8 cellular contexts compared by ENCODE assay signal in genomic region chr9:124776613-124776951, GRCh38. TPM values are rescaled to one million over a fixed set of nuclear protein-coding genes. Genes with fewer than 3 reads are reported as not detected.
DNase-seq lines count a peak whose midpoint lies in the region; TF ChIP-seq lines count a peak whose summit lies in the region.
"Had no signal": no experiment of that assay in that cellular context is flagged by ENCODE, and none has a peak within 500 bp of the region (broad histone marks: within the 10 kb centered on the region; RNA-seq: fewer than 3 reads in every experiment).

No MANE protein-coding gene starts in this region.

- no peaks in the 10 kb centered on the region for H4K20me1 ChIP-seq in smooth muscle cell (ENCODE audit: low read depth)

- CTCF ChIA-PET in HEK293 (lab: Yijun Ruan, JAX) = interaction anchor here (0.6 to 16.2 kb wide), 18 partner anchors 11 to 631 kb away, joined by 3 to 1257 read pairs (median 4); partner anchors contain the start of gene WDR38
- CTCF ChIA-PET in activated CD4-positive, alpha-beta memory T cell treated with anti-CD3 and anti-CD28 coated beads for 36 hours (lab: Charles Lee) = interaction anchor here (0.6 to 15.7 kb wide), 6 partner anchors 8 to 84 kb away, joined by 3 to 530 read pairs (median 5); partner anchors contain the start of gene WDR38

- peak overlapping the region; percentile 60 for H3K4me3 Mint-ChIP-seq in activated CD4-positive, alpha-beta memory T cell treated with anti-CD3 and anti-CD28 coated beads for 36 hours

- H3F3A ChIP-seq in smooth muscle cell (ENCODE audit: low read depth) = no peaks in the 10 kb centered on the region

- H3K36me3 ChIP-seq in HEK293 (ENCODE audit: control insufficient read depth in 2 of 2, insufficient read depth in 1 of 2, low read length in 2 of 2) (no peaks in the 10 kb centered on the region), iPS-15b (ENCODE audit: control insufficient read depth, insufficient read depth, low read length) (no peaks in the 10 kb centered on the region), smooth muscle cell (ENCODE audit: low read depth) (no peaks in the 10 kb centered on the region)

- DNase-seq in activated CD4-positive, alpha-beta memory T cell treated with anti-CD3 and anti-CD28 coated beads for 36 hours = no peak
- no peak for DNase-seq in smooth muscle cell (lab: John Stamatoyannopoulos, UW; ENCODE audit: unreplicated experiment)
- DNase-seq in NCI-H146 (lab: John Stamatoyannopoulos, UW) = no peak
- DNase-seq in ecto neural progenitor cell (ENCODE audit: low spot score) = no peak
- DNase-seq in AG08396 (ENCODE audit: low spot score) = no peak
- DNase-seq: SIG-M5 had no signal

- no peak overlapping the region; the same call in 1 of the 2 replicates for H3K27ac ChIP-seq in HEK293 (ENCODE audit: extremely low read depth, low read depth, low read length)
- no peak overlapping the region for H3K27ac ChIP-seq in smooth muscle cell (ENCODE audit: low read depth)

- no peaks in the 10 kb centered on the region for H3K9me3 ChIP-seq in HEK293 (ENCODE audit: control insufficient read depth, insufficient read depth, low read depth, low read length)
- no peaks in the 10 kb centered on the region for H3K9me3 ChIP-seq in iPS-15b (ENCODE audit: control insufficient read depth, insufficient read depth, low read length)
- H3K9me3 ChIP-seq in smooth muscle cell (replicated peaks; ENCODE audit: low read depth) = no peaks in the 10 kb centered on the region

- H3K9me3 Mint-ChIP-seq in activated CD4-positive, alpha-beta memory T cell treated with anti-CD3 and anti-CD28 coated beads for 36 hours = no peaks in the 10 kb centered on the region

- POLR2A ChIA-PET in HEK293 (lab: Yijun Ruan, JAX) = interaction anchor here (1.3 to 11.9 kb wide), 3 partner anchors 34 to 85 kb away, joined by 6 to 201 read pairs (median 26); partner anchors contain the start of genes ARPC5L, RPL35 and WDR38
- POLR2A ChIA-PET in activated CD4-positive, alpha-beta memory T cell treated with anti-CD3 and anti-CD28 coated beads for 36 hours (lab: Charles Lee) = interaction anchor here (0.6 kb wide), 1 partner anchor 891 kb away, joined by 4 read pairs; no protein-coding TSS in a partner anchor

- H3K4me1 ChIP-seq in HEK293 (ENCODE audit: control insufficient read depth, insufficient read depth, low read length) (peaks cover 2% of the 10 kb centered on the region; the same call in 1 of the 2 replicates), iPS-15b (ENCODE audit: control insufficient read depth, insufficient read depth, low read length) (peaks cover 13% of the 10 kb centered on the region), smooth muscle cell (ENCODE audit: low read depth) (peaks cover 14% of the 10 kb centered on the region)

- H3K9ac ChIP-seq in iPS-15b (ENCODE audit: low read depth, low read length) (no peak overlapping the region), smooth muscle cell (ENCODE audit: low read depth) (no peak overlapping the region)

- no peaks in the 10 kb centered on the region for H3K79me2 ChIP-seq in smooth muscle cell (ENCODE audit: low read depth)

- H3K4me1 Mint-ChIP-seq in activated CD4-positive, alpha-beta memory T cell treated with anti-CD3 and anti-CD28 coated beads for 36 hours (ENCODE audit: low read depth) = peaks cover 29% of the 10 kb centered on the region

- H3K27me3 Mint-ChIP-seq in activated CD4-positive, alpha-beta memory T cell treated with anti-CD3 and anti-CD28 coated beads for 36 hours = peaks cover 38% of the 10 kb centered on the region

- peak overlapping the region; percentile 39 for H3K4me3 ChIP-seq in HEK293 (ENCODE audit: low read depth, low read length)
- peak overlapping the region; percentile 63 for H3K4me3 ChIP-seq in iPS-15b (ENCODE audit: low read depth, low read length)
- peak overlapping the region; percentile 68 for H3K4me3 ChIP-seq in smooth muscle cell

- H3K27me3 ChIP-seq in iPS-15b (ENCODE audit: control insufficient read depth, insufficient read depth, low read length) (peaks cover 16% of the 10 kb centered on the region), smooth muscle cell (ENCODE audit: low read depth) (no peaks in the 10 kb centered on the region)

- H3K4me2 ChIP-seq in smooth muscle cell = peak overlapping the region; percentile 92

- intact Hi-C loops in activated CD4-positive, alpha-beta memory T cell treated with anti-CD3 and anti-CD28 coated beads for 36 hours (cut with micrococcal nuclease) = no loop called here

- TF ChIP-seq CTCF in HEK293 (tag by site-specific recombination; IDR thresholded peaks at IDR 0.05) (no peak), smooth muscle cell (IDR thresholded peaks at IDR 0.05; ENCODE audit: borderline replicate concordance, insufficient read depth, poor library complexity, severe bottlenecking) (no peak)

- H3K36me3 Mint-ChIP-seq in activated CD4-positive, alpha-beta memory T cell treated with anti-CD3 and anti-CD28 coated beads for 36 hours = no peaks in the 10 kb centered on the region

- H2AFZ ChIP-seq in smooth muscle cell (ENCODE audit: low read depth) = peak overlapping the region; percentile 95

- H3K27ac Mint-ChIP-seq in activated CD4-positive, alpha-beta memory T cell treated with anti-CD3 and anti-CD28 coated beads for 36 hours = no peak overlapping the region

- 44% methylated on average over 12 of the region's 12 CpGs for WGBS in smooth muscle cell (ENCODE audit: low lambda C conversion rate)

TF ChIP-seq in HEK293, 187 proteins besides CTCF, POLR2A, EP300 and RAD21:
- TF ChIP-seq KLF7 (tag by site-specific recombination; IDR thresholded peaks at IDR 0.05; ENCODE audit: borderline replicate concordance) (no peak), ZFHX2 (tag by site-specific recombination; conservative IDR thresholded peaks at IDR 0.05) (no peak), ZNF623 (tag by site-specific recombination; IDR thresholded peaks at IDR 0.05) (no peak), ZEB2 (tag by site-specific recombination; IDR thresholded peaks at IDR 0.05) (0 out of 2 replicates have a peak, but pooled peaks have one; percentile 41), ZNF26 (tag by site-specific recombination; IDR thresholded peaks at IDR 0.05) (no peak), ZNF335 (tag by site-specific recombination; conservative IDR thresholded peaks at IDR 0.05) (peak; percentile 44)
TF ChIP-seq in HEK293: peak in this region for 2.

RNA-seq across cellular contexts. Expression of gene OLFML2A, which starts 0.4 kb away (rescaled TPM):
- total RNA-seq in activated CD4-positive, alpha-beta memory T cell treated with anti-CD3 and anti-CD28 coated beads for 36 hours = not detected
- total RNA-seq in smooth muscle cell = 6.6 and 17.0 TPM in 2 replicates
- polyA plus RNA-seq in smooth muscle cell = 3.5 and 11.2 TPM in 2 replicates

RNA-seq across cellular contexts. Expression of gene NR6A1, which starts 5.5 kb away (rescaled TPM):
- total RNA-seq in activated CD4-positive, alpha-beta memory T cell treated with anti-CD3 and anti-CD28 coated beads for 36 hours = under 1 TPM; 0.61 to 0.83 TPM
- total RNA-seq in smooth muscle cell = 0.31 and 1.5 TPM in 2 replicates
- 0.17 and 0.28 TPM in 2 replicates for polyA plus RNA-seq in smooth muscle cell
